In genomic region chr17:54968259-54968953, GRCh38 we compare ENCODE assay signal across 8 cellular contexts. TPM values are rescaled to one million over a fixed set of nuclear protein-coding genes. Genes with fewer than 3 reads are reported as not detected.
DNase-seq lines count a peak whose midpoint lies in the region; ATAC-seq and TF ChIP-seq lines count a peak whose summit lies in the region.

A gene with protein sequence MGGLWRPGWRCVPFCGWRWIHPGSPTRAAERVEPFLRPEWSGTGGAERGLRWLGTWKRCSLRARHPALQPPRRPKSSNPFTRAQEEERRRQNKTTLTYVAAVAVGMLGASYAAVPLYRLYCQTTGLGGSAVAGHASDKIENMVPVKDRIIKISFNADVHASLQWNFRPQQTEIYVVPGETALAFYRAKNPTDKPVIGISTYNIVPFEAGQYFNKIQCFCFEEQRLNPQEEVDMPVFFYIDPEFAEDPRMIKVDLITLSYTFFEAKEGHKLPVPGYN (minus strand): TSS chr17:54968654. CDS start chr17:54968646, 8 bp downstream.
A gene with protein sequence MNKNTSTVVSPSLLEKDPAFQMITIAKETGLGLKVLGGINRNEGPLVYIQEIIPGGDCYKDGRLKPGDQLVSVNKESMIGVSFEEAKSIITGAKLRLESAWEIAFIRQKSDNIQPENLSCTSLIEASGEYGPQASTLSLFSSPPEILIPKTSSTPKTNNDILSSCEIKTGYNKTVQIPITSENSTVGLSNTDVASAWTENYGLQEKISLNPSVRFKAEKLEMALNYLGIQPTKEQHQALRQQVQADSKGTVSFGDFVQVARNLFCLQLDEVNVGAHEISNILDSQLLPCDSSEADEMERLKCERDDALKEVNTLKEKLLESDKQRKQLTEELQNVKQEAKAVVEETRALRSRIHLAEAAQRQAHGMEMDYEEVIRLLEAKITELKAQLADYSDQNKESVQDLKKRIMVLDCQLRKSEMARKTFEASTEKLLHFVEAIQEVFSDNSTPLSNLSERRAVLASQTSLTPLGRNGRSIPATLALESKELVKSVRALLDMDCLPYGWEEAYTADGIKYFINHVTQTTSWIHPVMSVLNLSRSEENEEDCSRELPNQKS (plus strand): TSS chr17:54968765. CDS start chr17:54986220, 17,455 bp downstream.

- peak within 1 kb of the TSS; percentile 97 for H2AFZ ChIP-seq in SK-N-SH (ENCODE audit: low read depth)

- POLR2A ChIA-PET in SK-N-SH (lab: Yijun Ruan, JAX) = interaction anchor here (0.6 to 1.2 kb wide), 2 partner anchors 19 to 42 kb away, joined by 3 read pairs; no protein-coding TSS in a partner anchor
- POLR2A ChIA-PET in activated naive CD8-positive, alpha-beta T cell treated with anti-CD3 and anti-CD28 coated beads, Interleukin-2, amount 10 ng/mL, durations not matched to agents 7 days and 5 days (lab: Charles Lee) = interaction anchor here (0.6 to 1.8 kb wide), 4 partner anchors 11 to 531 kb away, joined by 3 to 5 read pairs (median 4); no protein-coding TSS in a partner anchor

- peaks cover 0 to 29% of the 10 kb centered on the region in 2 experiments; a peak in 2 of 4 replicates for H3K4me1 ChIP-seq in SK-N-SH (ENCODE audit: control insufficient read depth in 1 of 2, insufficient read depth in 2 of 2, low read depth in 1 of 2, low read length in 1 of 2)
- peaks cover 7 to 23% of the 10 kb centered on the region in 2 donors for H3K4me1 ChIP-seq in thoracic aorta (ENCODE audit: control insufficient read depth in 1 of 2, low read depth in 2 of 2)

- H4K20me1 ChIP-seq in SK-N-SH (ENCODE audit: insufficient read depth) = no peaks in the 10 kb centered on the region

- no peaks in the 10 kb centered on the region for H3K27me3 Mint-ChIP-seq in activated naive CD8-positive, alpha-beta T cell treated with anti-CD3 and anti-CD28 coated beads, Interleukin-2, amount 10 ng/mL, durations not matched to agents 7 days and 5 days
- no peaks in the 10 kb centered on the region for H3K27me3 Mint-ChIP-seq in osteocyte (ENCODE audit: unreplicated experiment)

- intact Hi-C loops in Right ventricle myocardium inferior (cut with DNase I) = no loop called here

- no peak for TF ChIP-seq RAD21 in SK-N-SH (IDR thresholded peaks at IDR 0.05; ENCODE audit: low read length)

- H3K36me3 ChIP-seq in SK-N-SH (replicated peaks in 1 of 2; ENCODE audit: control insufficient read depth in 1 of 2, insufficient read depth in 2 of 2, low read length in 1 of 2) = peaks cover 25% of the 10 kb centered on the region in 2 experiments
- peaks cover 8% of the 10 kb centered on the region for H3K36me3 ChIP-seq in thoracic aorta

- peaks cover 10% of the 10 kb centered on the region for H3K36me3 Mint-ChIP-seq in activated naive CD8-positive, alpha-beta T cell treated with anti-CD3 and anti-CD28 coated beads, Interleukin-2, amount 10 ng/mL, durations not matched to agents 7 days and 5 days
- H3K36me3 Mint-ChIP-seq in osteocyte (ENCODE audit: unreplicated experiment) = peaks cover 10% of the 10 kb centered on the region

- H3K27ac ChIP-seq in SK-N-SH (ENCODE audit: low read depth in 2 of 2, low read length in 1 of 2) = peak within 1 kb of the TSS; percentile 75 to 97
- H3K27ac ChIP-seq in thoracic aorta = peak within 1 kb of the TSS; percentile 82 to 84

- TF ChIP-seq CTCF in GM12864 (IDR thresholded peaks at IDR 0.05; ENCODE audit: low read depth, low read length, missing control alignments) (peak; percentile 0), SK-N-SH (IDR thresholded peaks at IDR 0.05) (peak; percentile 64), osteocyte (IDR thresholded peaks at IDR 0.05) (peak; percentile 55), thoracic aorta (IDR thresholded peaks at IDR 0.05) (peak; percentile 24)

- H3F3A ChIP-seq in SK-N-SH (replicated peaks; ENCODE audit: insufficient read depth) = peaks cover 9% of the 10 kb centered on the region

- H3K27me3 ChIP-seq in SK-N-SH (ENCODE audit: insufficient read depth) (no peaks in the 10 kb centered on the region), thoracic aorta (replicated peaks; ENCODE audit: insufficient read depth) (no peaks in the 10 kb centered on the region)

- H3K4me2 ChIP-seq in SK-N-SH = peak within 1 kb of the TSS; percentile 90

- H3K9ac ChIP-seq in SK-N-SH = peak within 1 kb of the TSS; percentile 87

- no peaks in the 10 kb centered on the region for H3K9me3 Mint-ChIP-seq in activated naive CD8-positive, alpha-beta T cell treated with anti-CD3 and anti-CD28 coated beads, Interleukin-2, amount 10 ng/mL, durations not matched to agents 7 days and 5 days
- H3K9me3 Mint-ChIP-seq in osteocyte (ENCODE audit: unreplicated experiment) = no peaks in the 10 kb centered on the region

- peaks cover 24% of the 10 kb centered on the region for H3K4me1 Mint-ChIP-seq in activated naive CD8-positive, alpha-beta T cell treated with anti-CD3 and anti-CD28 coated beads, Interleukin-2, amount 10 ng/mL, durations not matched to agents 7 days and 5 days
- H3K4me1 Mint-ChIP-seq in osteocyte (ENCODE audit: unreplicated experiment) = peaks cover 21% of the 10 kb centered on the region

- no peak within 1 kb of the TSS for H3K27ac Mint-ChIP-seq in activated naive CD8-positive, alpha-beta T cell treated with anti-CD3 and anti-CD28 coated beads, Interleukin-2, amount 10 ng/mL, durations not matched to agents 7 days and 5 days
- H3K27ac Mint-ChIP-seq in osteocyte (ENCODE audit: unreplicated experiment) = no peak within 1 kb of the TSS

- H3K4me3 ChIP-seq in GM12864 (ENCODE audit: low read depth, low read length) (peak within 1 kb of the TSS; percentile 71), SK-N-SH (ENCODE audit: low read depth in 2 of 2, low read length in 1 of 2) (peak within 1 kb of the TSS; percentile 93 to 99), thoracic aorta (peak within 1 kb of the TSS; percentile 88)

- TF ChIP-seq EP300 in SK-N-SH (IDR thresholded peaks at IDR 0.05; ENCODE audit: borderline replicate concordance in 1 of 2, low read depth in 1 of 2, low read length in 1 of 2) = no peak

- no peak within 1 kb of the TSS for H3K4me3 Mint-ChIP-seq in activated naive CD8-positive, alpha-beta T cell treated with anti-CD3 and anti-CD28 coated beads, Interleukin-2, amount 10 ng/mL, durations not matched to agents 7 days and 5 days
- no peak within 1 kb of the TSS for H3K4me3 Mint-ChIP-seq in osteocyte (ENCODE audit: unreplicated experiment)

- no peaks in the 10 kb centered on the region for H3K9me3 ChIP-seq in SK-N-SH
- H3K9me3 ChIP-seq in thoracic aorta = no peaks in the 10 kb centered on the region

- WGBS in SK-N-SH (ENCODE audit: low lambda C conversion rate) = under 1% methylated on average over 55 of the region's 56 CpGs

- no peaks in the 10 kb centered on the region for H3K9me2 ChIP-seq in SK-N-SH

- CTCF ChIA-PET in SK-N-SH (lab: Yijun Ruan, JAX) = interaction anchor here (1.0 to 2.3 kb wide), 6 partner anchors 24 to 546 kb away, joined by 3 to 7 read pairs (median 4); no protein-coding TSS in a partner anchor

- peak; percentile 94 for ATAC-seq in HG02642 (IDR thresholded peaks at IDR 0.05; ENCODE audit: poor library complexity, unreplicated experiment)
- ATAC-seq in activated naive CD8-positive, alpha-beta T cell treated with anti-CD3 and anti-CD28 coated beads, Interleukin-2, amount 10 ng/mL, durations not matched to agents 7 days and 5 days (ENCODE audit: low read depth) = peak; percentile 96
- ATAC-seq in Right ventricle myocardium inferior = peak; percentile 99
- peak; percentile 99 for ATAC-seq in thoracic aorta (ENCODE audit: insufficient number of reproducible peaks, low FRiP score, low read depth)

- peaks cover 71% of the 10 kb centered on the region for H3K79me2 ChIP-seq in SK-N-SH (ENCODE audit: insufficient read depth)

- DNase-seq in GM12864 (ENCODE audit: low read depth) (peak; percentile 89), NCI-H1092 treated with DMSO at 0.1 percent for 48 hours (lab: John Stamatoyannopoulos, UW) (peak; percentile 97), SK-N-SH (peak; percentile 97), Right ventricle myocardium inferior (ENCODE audit: missing footprints) (peak; percentile 95), osteocyte (ENCODE audit: extremely low spot score, unreplicated experiment) (peak; percentile 98), thoracic aorta (ENCODE audit: low spot score) (peak; percentile 78)
- DNase-seq in activated naive CD8-positive, alpha-beta T cell treated with anti-CD3 and anti-CD28 coated beads, Interleukin-2, amount 10 ng/mL, durations not matched to agents 7 days and 5 days = peak; percentile 95

TF ChIP-seq in SK-N-SH, 30 proteins besides CTCF, POLR2A, EP300 and RAD21 (continues in another document):
- TF ChIP-seq TEAD4 (IDR thresholded peaks at IDR 0.05; ENCODE audit: borderline replicate concordance, insufficient read depth) (no peak), EZH2phosphoT487 (IDR thresholded peaks at IDR 0.05; ENCODE audit: borderline replicate concordance, low read depth) (no peak), RFX5 (IDR thresholded peaks at IDR 0.05; ENCODE audit: low read length) (no peak), MXI1 (IDR thresholded peaks at IDR 0.05; ENCODE audit: low read depth, low read length) (peak; percentile 75; the same call in 1 of the 2 replicates), POLR2AphosphoS5 (IDR thresholded peaks at IDR 0.05; ENCODE audit: low read depth, low read length) (peak; percentile 99)

RNA-seq across cellular contexts. Expression of the first gene that starts in this region (rescaled TPM):
- polyA plus RNA-seq in SK-N-SH (2012; rRNA removed) = 67.4 and 85.8 TPM in 2 replicates
- polyA plus RNA-seq in SK-N-SH (2012; cell fraction: cytosol; rRNA removed) = 50.5 and 63.2 TPM in 2 replicates
- 59.2 and 97.9 TPM in 2 replicates for polyA plus RNA-seq in SK-N-SH (2012; cell fraction: nucleus; rRNA removed)
- 10 to 100 TPM; 49.7 to 54.8 TPM for total RNA-seq in activated naive CD8-positive, alpha-beta T cell treated with anti-CD3 and anti-CD28 coated beads, Interleukin-2, amount 10 ng/mL, durations not matched to agents 7 days and 5 days
- total RNA-seq in Right ventricle myocardium inferior (60.4 TPM), osteocyte (47.4 and 57.8 TPM in 2 replicates), thoracic aorta (10 to 100 TPM; 52.6 to 61.7 TPM)

RNA-seq across cellular contexts. Expression of the second gene that starts in this region (rescaled TPM):
- 2.8 and 3.9 TPM in 2 replicates for polyA plus RNA-seq in SK-N-SH (2012; rRNA removed)
- 4.0 and 5.5 TPM in 2 replicates for polyA plus RNA-seq in SK-N-SH (2012; cell fraction: cytosol; rRNA removed)
- polyA plus RNA-seq in SK-N-SH (2012; cell fraction: nucleus; rRNA removed) = 2.7 and 5.4 TPM in 2 replicates
- 1 to 10 TPM; 7.9 to 8.0 TPM for total RNA-seq in activated naive CD8-positive, alpha-beta T cell treated with anti-CD3 and anti-CD28 coated beads, Interleukin-2, amount 10 ng/mL, durations not matched to agents 7 days and 5 days
- total RNA-seq in Right ventricle myocardium inferior (4.7 TPM), osteocyte (19.9 and 20.8 TPM in 2 replicates), thoracic aorta (10 to 100 TPM; 12.7 to 31.4 TPM)

Comparison
In these comparisons a context has a peak if more than half of its experiments do, and no peak if none do; other contexts are left out.
1. Peak in every context shown above with its lines: DNase-seq, ATAC-seq, H3K4me3 ChIP-seq and H3K27ac ChIP-seq.
2. CTCF ChIP-seq: peak in every context shown above with its lines; median percentile 64 in SK-N-SH; 55 in osteocyte; 24 in thoracic aorta; 0 in GM12864.